1 cellular context compared by ENCODE assay signal in the genomic region with DNA sequence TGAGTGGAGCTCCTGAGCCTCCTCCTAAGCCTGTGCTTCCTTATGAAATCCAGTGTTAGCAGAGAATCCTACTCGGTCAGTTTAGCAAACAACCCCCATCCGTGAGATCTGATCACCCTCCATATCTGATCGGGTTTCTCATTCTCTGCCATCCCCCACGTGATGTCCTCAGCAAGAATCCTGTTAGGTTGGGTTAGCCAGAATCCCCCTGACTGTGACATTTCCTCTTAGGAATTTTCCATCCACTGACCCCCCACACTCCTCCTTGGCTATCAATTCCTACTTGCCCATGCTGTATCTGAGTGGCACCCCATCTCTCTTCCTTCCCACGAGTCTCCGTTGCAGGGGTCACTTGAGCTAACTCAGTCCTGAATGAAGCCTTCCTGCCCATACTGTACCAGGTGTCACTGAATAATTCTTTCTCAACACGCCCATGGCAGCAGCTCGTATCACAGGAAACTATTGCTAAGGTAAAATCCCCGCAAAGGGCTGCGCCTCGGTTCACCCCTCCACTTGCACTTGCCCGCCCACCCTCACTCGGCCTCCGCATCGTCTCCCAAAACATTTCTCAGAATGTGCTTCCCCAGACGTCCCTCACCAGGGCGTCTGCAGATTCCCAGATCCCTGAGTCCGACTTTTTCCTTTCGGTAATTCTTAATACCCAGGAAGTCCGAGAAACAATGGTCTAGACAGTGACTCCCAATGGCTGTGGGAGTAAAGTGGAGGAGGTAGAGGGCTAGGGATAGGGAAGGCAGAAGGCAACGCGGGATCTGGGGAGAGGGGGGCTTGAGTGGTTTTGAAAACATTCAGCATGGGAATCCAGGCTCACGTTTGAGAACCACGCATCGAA.
TF ChIP-seq lines count a peak whose summit lies in the region.

No MANE protein-coding gene starts in this region.

TF ChIP-seq in HepG2, 621 proteins besides CTCF, POLR2A, EP300 and RAD21:
- no peak for TF ChIP-seq ZSCAN30 (CRISPR knock-in tag; IDR thresholded peaks at IDR 0.05)
- no peak for TF ChIP-seq ZBTB7A (CRISPR knock-in tag; IDR thresholded peaks at IDR 0.05)
- TF ChIP-seq CHCHD3 (CRISPR knock-in tag; IDR thresholded peaks at IDR 0.05): no peak
- TF ChIP-seq, protein P1, sequence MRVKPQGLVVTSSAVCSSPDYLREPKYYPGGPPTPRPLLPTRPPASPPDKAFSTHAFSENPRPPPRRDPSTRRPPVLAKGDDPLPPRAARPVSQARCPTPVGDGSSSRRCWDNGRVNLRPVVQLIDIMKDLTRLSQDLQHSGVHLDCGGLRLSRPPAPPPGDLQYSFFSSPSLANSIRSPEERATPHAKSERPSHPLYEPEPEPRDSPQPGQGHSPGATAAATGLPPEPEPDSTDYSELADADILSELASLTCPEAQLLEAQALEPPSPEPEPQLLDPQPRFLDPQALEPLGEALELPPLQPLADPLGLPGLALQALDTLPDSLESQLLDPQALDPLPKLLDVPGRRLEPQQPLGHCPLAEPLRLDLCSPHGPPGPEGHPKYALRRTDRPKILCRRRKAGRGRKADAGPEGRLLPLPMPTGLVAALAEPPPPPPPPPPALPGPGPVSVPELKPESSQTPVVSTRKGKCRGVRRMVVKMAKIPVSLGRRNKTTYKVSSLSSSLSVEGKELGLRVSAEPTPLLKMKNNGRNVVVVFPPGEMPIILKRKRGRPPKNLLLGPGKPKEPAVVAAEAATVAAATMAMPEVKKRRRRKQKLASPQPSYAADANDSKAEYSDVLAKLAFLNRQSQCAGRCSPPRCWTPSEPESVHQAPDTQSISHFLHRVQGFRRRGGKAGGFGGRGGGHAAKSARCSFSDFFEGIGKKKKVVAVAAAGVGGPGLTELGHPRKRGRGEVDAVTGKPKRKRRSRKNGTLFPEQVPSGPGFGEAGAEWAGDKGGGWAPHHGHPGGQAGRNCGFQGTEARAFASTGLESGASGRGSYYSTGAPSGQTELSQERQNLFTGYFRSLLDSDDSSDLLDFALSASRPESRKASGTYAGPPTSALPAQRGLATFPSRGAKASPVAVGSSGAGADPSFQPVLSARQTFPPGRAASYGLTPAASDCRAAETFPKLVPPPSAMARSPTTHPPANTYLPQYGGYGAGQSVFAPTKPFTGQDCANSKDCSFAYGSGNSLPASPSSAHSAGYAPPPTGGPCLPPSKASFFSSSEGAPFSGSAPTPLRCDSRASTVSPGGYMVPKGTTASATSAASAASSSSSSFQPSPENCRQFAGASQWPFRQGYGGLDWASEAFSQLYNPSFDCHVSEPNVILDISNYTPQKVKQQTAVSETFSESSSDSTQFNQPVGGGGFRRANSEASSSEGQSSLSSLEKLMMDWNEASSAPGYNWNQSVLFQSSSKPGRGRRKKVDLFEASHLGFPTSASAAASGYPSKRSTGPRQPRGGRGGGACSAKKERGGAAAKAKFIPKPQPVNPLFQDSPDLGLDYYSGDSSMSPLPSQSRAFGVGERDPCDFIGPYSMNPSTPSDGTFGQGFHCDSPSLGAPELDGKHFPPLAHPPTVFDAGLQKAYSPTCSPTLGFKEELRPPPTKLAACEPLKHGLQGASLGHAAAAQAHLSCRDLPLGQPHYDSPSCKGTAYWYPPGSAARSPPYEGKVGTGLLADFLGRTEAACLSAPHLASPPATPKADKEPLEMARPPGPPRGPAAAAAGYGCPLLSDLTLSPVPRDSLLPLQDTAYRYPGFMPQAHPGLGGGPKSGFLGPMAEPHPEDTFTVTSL (CRISPR knock-in tag; IDR thresholded peaks at IDR 0.05; ENCODE audit: borderline replicate concordance): no peak
- TF ChIP-seq U2AF1 (optimal IDR thresholded peaks at IDR 0.05; ENCODE audit: low read depth, low read length): no peak
- no peak for TF ChIP-seq ZNF550 (CRISPR knock-in tag; IDR thresholded peaks at IDR 0.05; ENCODE audit: borderline replicate concordance)
